In the genomic region with DNA sequence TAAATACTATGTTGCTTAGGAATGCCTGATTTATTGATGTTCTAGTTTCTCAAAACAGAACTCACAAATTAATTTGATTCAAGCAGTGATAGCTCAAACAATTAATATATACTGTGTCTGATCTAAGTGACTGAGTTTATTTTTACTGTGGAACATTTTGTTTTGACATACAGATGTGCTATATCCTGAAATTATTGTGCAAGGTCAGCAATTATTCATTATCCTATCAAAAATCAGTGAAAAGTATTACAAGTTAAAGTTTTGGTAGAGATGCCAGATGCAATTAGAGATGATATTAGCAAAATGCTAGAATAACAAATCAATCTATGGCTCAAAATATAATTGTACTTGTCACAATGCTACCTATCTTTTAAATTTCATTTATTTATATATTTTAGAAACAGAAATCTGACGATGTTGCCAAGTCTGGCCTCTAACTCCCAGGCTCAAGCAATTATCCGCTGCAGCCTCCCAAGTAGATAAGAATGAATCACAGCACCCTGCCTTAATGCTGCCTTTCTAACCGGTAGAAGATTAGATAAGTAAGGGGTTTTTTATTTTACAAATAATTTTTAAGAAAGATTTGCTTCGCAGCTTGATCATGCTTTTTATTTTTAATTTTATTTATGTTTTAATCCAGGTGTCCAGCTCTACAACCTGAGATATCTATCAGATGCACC, we compare ENCODE assay signal across 21 cellular contexts.
A peak's percentile ranks its signal among the peaks of the same experiment; 100 is the strongest.
DNase-seq lines count a peak whose midpoint lies in the region; ATAC-seq, FAIRE-seq and TF ChIP-seq lines count a peak whose summit lies in the region.
"Had no signal": no experiment of that assay in that cellular context is flagged by ENCODE, and none has a peak within 500 bp of the region (broad histone marks: within the 10 kb centered on the region; RNA-seq: fewer than 3 reads in every experiment).

No MANE protein-coding gene starts in this region.

- dilution Hi-C loops in IMR-90 (cut with HindIII; ENCODE audit: low sequenced_read_pairs, unreplicated experiment): no loop called here

- no peak overlapping the region for H2AK9ac ChIP-seq in IMR-90 (replicated peaks; ENCODE audit: low read depth, low read length, poor library complexity)

- no peak overlapping the region for H3K18ac ChIP-seq in IMR-90 (ENCODE audit: low read depth, low read length)

- no peak for FAIRE-seq in HepG2 (lab: Jason Lieb, UNC)
- no peak for FAIRE-seq in K562 (lab: Jason Lieb, UNC)
- FAIRE-seq: D721Med, GM12878, GM19239 had no signal

- H3K27ac ChIP-seq in HepG2 (ENCODE audit: extremely low read length, insufficient read depth, low read length) (no peak overlapping the region), right lobe of liver (no peak overlapping the region), IMR-90 (ENCODE audit: insufficient read depth, low read length) (no peak overlapping the region), K562 (ENCODE audit: extremely low read depth, low read depth, low read length) (no peak overlapping the region), neural cell (ENCODE audit: low read length) (peak overlapping the region; percentile 32)
- H3K27ac ChIP-seq: BLaER1 treated with 17β-estradiol and CSF1 and Interleukin-3, amounts not matched to agents 10 nM and 100 nM had no signal

- no peak overlapping the region for H3K9ac ChIP-seq in HepG2 (ENCODE audit: insufficient read depth, low read depth, low read length)
- no peak overlapping the region for H3K9ac ChIP-seq in IMR-90 (ENCODE audit: low read depth, low read length)
- no peak overlapping the region for H3K9ac ChIP-seq in K562 (ENCODE audit: insufficient read depth in 1 of 2, low read depth in 2 of 2, low read length in 2 of 2)
- no peak overlapping the region for H3K9ac ChIP-seq in neural cell (ENCODE audit: low read length)
- H3K9ac ChIP-seq: BLaER1 treated with 17β-estradiol and CSF1 and Interleukin-3, amounts not matched to agents 10 nM and 100 nM had no signal

- no peak overlapping the region for H4K5ac ChIP-seq in IMR-90 (ENCODE audit: low read depth, low read length)

- TF ChIP-seq RAD21 in HepG2 (CRISPR knock-in tag; IDR thresholded peaks at IDR 0.05): no peak
- TF ChIP-seq RAD21 in IMR-90 (IDR thresholded peaks at IDR 0.05; ENCODE audit: low read length): no peak
- no peak for TF ChIP-seq RAD21 in K562 (CRISPR knock-in tag; conservative IDR thresholded peaks at IDR 0.05 in 1 of 2, IDR thresholded peaks at IDR 0.05 in 1 of 2)
- no peak for TF ChIP-seq RAD21 in neural cell (conservative IDR thresholded peaks at IDR 0.05)

- H3K4me2 ChIP-seq in HepG2 (ENCODE audit: low read depth, low read length) (no peak overlapping the region), IMR-90 (ENCODE audit: low read depth, low read length) (no peak overlapping the region), K562 (ENCODE audit: insufficient read depth, low read length) (no peak overlapping the region), neural cell (ENCODE audit: low read length) (peak overlapping the region; percentile 21)
- H3K4me2 ChIP-seq: BLaER1 treated with 17β-estradiol and CSF1 and Interleukin-3, amounts not matched to agents 10 nM and 100 nM had no signal

- CTCF ChIA-PET in HepG2 (lab: Yijun Ruan, JAX; ENCODE audit: low intra/inter-chr PET ratio, low total read pairs) (no interaction called here), IMR-90 (lab: Yijun Ruan, JAX) (no interaction called here), K562 (lab: Yijun Ruan, JAX; ENCODE audit: low intra/inter-chr PET ratio) (no interaction called here)

- no peak overlapping the region for H3K23ac ChIP-seq in IMR-90 (ENCODE audit: low read depth, low read length)

- no peak overlapping the region for H2BK5ac ChIP-seq in IMR-90 (ENCODE audit: low read depth, low read length, poor library complexity, severe bottlenecking)

- H3F3A ChIP-seq in neural cell (ENCODE audit: insufficient read depth, low read length, poor library complexity, severe bottlenecking): no peaks in the 10 kb centered on the region

- no peak for ATAC-seq in HepG2
- ATAC-seq in right lobe of liver: no peak
- no peak for ATAC-seq in IMR-90 (ENCODE audit: low read depth)
- no peak for ATAC-seq in K562
- ATAC-seq in GM19463 (IDR thresholded peaks at IDR 0.05; ENCODE audit: unreplicated experiment): no peak
- ATAC-seq: GM12878 had no signal

- H3K56ac ChIP-seq in IMR-90 (ENCODE audit: extremely low read depth, insufficient read depth, low read length): no peak overlapping the region

- intact Hi-C loops in HepG2 (cut with micrococcal nuclease; ENCODE audit: unreplicated experiment) (no loop called here), right lobe of liver (cut with DNase I) (no loop called here), IMR-90 (cut with micrococcal nuclease) (no loop called here), K562 (cut with micrococcal nuclease) (no loop called here)

- no peak overlapping the region for H2BK120ac ChIP-seq in IMR-90 (ENCODE audit: low read depth, low read length)

- no peak for TF ChIP-seq CTCF in HepG2 (CRISPR knock-in tag; IDR thresholded peaks at IDR 0.05)
- TF ChIP-seq CTCF in right lobe of liver (IDR thresholded peaks at IDR 0.05): no peak
- TF ChIP-seq CTCF in IMR-90 (conservative IDR thresholded peaks at IDR 0.05; ENCODE audit: low read depth, low read length): no peak
- no peak for TF ChIP-seq CTCF in K562 (IDR thresholded peaks at IDR 0.05 in 2 of 3, conservative IDR thresholded peaks at IDR 0.05 in 1 of 3; ENCODE audit: insufficient read depth in 2 of 3, low read depth in 1 of 3, low read length in 3 of 3)
- no peak for TF ChIP-seq CTCF in neural cell (IDR thresholded peaks at IDR 0.05; ENCODE audit: poor library complexity, severe bottlenecking)

- H4K20me1 ChIP-seq in HepG2 (ENCODE audit: insufficient read depth, low read length) (no peaks in the 10 kb centered on the region), IMR-90 (ENCODE audit: insufficient read depth, low read length) (no peaks in the 10 kb centered on the region), K562 (replicated peaks; ENCODE audit: control insufficient read depth, insufficient read depth, low read length) (no peaks in the 10 kb centered on the region), neural cell (ENCODE audit: insufficient read depth) (no peaks in the 10 kb centered on the region)
- H4K20me1 ChIP-seq: BLaER1 treated with 17β-estradiol and CSF1 and Interleukin-3, amounts not matched to agents 10 nM and 100 nM had no signal

- no peaks in the 10 kb centered on the region for H3K9me3 ChIP-seq in HepG2 (ENCODE audit: low read length)
- H3K9me3 ChIP-seq in right lobe of liver: no peaks in the 10 kb centered on the region
- H3K9me3 ChIP-seq in IMR-90 (ENCODE audit: control insufficient read depth, insufficient read depth, low read length): peaks cover 2% of the 10 kb centered on the region; the same call in 1 of the 2 replicates
- H3K9me3 ChIP-seq in K562 (replicated peaks; ENCODE audit: control insufficient read depth, insufficient read depth, low read depth, low read length): no peaks in the 10 kb centered on the region
- H3K9me3 ChIP-seq in neural cell (ENCODE audit: low read length): no peaks in the 10 kb centered on the region
- H3K9me3 ChIP-seq: BLaER1 treated with 17β-estradiol and CSF1 and Interleukin-3, amounts not matched to agents 10 nM and 100 nM had no signal

- TF ChIP-seq POLR2A in HepG2 (IDR thresholded peaks at IDR 0.05; ENCODE audit: insufficient read depth in 1 of 2, low read depth in 2 of 2, low read length in 2 of 2): no peak
- no peak for TF ChIP-seq POLR2A in right lobe of liver (IDR thresholded peaks at IDR 0.05)
- TF ChIP-seq POLR2A in IMR-90 (IDR thresholded peaks at IDR 0.05; ENCODE audit: low read depth, low read length): no peak
- TF ChIP-seq POLR2A in K562 (conservative IDR thresholded peaks at IDR 0.05): no peak

- H4K91ac ChIP-seq in IMR-90 (ENCODE audit: insufficient read depth, low read depth, low read length): no peak overlapping the region

- no peak overlapping the region for H3K4ac ChIP-seq in IMR-90 (ENCODE audit: low read depth, low read length)

- no peak overlapping the region for H2AK5ac ChIP-seq in IMR-90 (ENCODE audit: low read depth, low read length)

- no peak overlapping the region for H4K8ac ChIP-seq in IMR-90 (ENCODE audit: low read depth in 2 of 2, low read length in 2 of 2)

- H3K9me1 ChIP-seq in IMR-90 (ENCODE audit: insufficient read depth, low read length): no peaks in the 10 kb centered on the region
- no peaks in the 10 kb centered on the region for H3K9me1 ChIP-seq in K562 (ENCODE audit: control insufficient read depth, insufficient read depth, low read length)

- H3K4me1 ChIP-seq in HepG2 (ENCODE audit: insufficient read depth, low read length) (no peaks in the 10 kb centered on the region), right lobe of liver (no peaks in the 10 kb centered on the region), IMR-90 (ENCODE audit: control insufficient read depth, insufficient read depth, low read length) (no peaks in the 10 kb centered on the region), K562 (replicated peaks in 1 of 2; ENCODE audit: control insufficient read depth in 2 of 2, insufficient read depth in 2 of 2, low read length in 2 of 2) (no peaks in the 10 kb centered on the region)
- H3K4me1 ChIP-seq: BLaER1 treated with 17β-estradiol and CSF1 and Interleukin-3, amounts not matched to agents 10 nM and 100 nM had no signal

- H3K36me3 ChIP-seq in HepG2 (replicated peaks in 1 of 2; ENCODE audit: control insufficient read depth in 1 of 2, insufficient read depth in 2 of 2, low read length in 2 of 2): no peaks in the 10 kb centered on the region
- H3K36me3 ChIP-seq in right lobe of liver: no peaks in the 10 kb centered on the region
- no peaks in the 10 kb centered on the region for H3K36me3 ChIP-seq in IMR-90 (ENCODE audit: control insufficient read depth, insufficient read depth, low read length)
- no peaks in the 10 kb centered on the region for H3K36me3 ChIP-seq in K562 (ENCODE audit: control insufficient read depth, insufficient read depth, low read length)
- no peaks in the 10 kb centered on the region for H3K36me3 ChIP-seq in neural cell (ENCODE audit: insufficient read depth, low read length)
- H3K36me3 ChIP-seq: BLaER1 treated with 17β-estradiol and CSF1 and Interleukin-3, amounts not matched to agents 10 nM and 100 nM had no signal

- BruUV-seq in HepG2 (replicated peaks; lab: Mats Ljungman, UMichigan): no TSS peak
- BruUV-seq in IMR-90 (replicated peaks; lab: Mats Ljungman, UMichigan): no TSS peak
- no TSS peak for BruUV-seq in K562 (replicated peaks; lab: Mats Ljungman, UMichigan)

- H3K79me1 ChIP-seq in IMR-90 (ENCODE audit: low read depth in 1 of 2, low read length in 2 of 2): no peaks in the 10 kb centered on the region

- H3K14ac ChIP-seq in IMR-90 (replicated peaks; ENCODE audit: low read depth, low read length): no peak overlapping the region

- in situ Hi-C loops in HepG2 (cut with HindIII; ENCODE audit: extremely low pct_ligation_motif_present, low pct_unique_long_range_greater_than_20kb): no loop called here
- in situ Hi-C loops in IMR-90 (cut with MboI; ENCODE audit: low sequenced_read_pairs): no loop called here
- in situ Hi-C loops in K562 (cut with MboI): no loop called here

- H3K27me3 ChIP-seq in HepG2 (ENCODE audit: control insufficient read depth in 1 of 2, insufficient read depth in 2 of 2, low read length in 2 of 2) (no peaks in the 10 kb centered on the region), right lobe of liver (no peaks in the 10 kb centered on the region), IMR-90 (ENCODE audit: control insufficient read depth, insufficient read depth, low read length) (no peaks in the 10 kb centered on the region), K562 (ENCODE audit: control insufficient read depth in 2 of 2, insufficient read depth in 2 of 2, low read length in 2 of 2) (no peaks in the 10 kb centered on the region), neural cell (ENCODE audit: insufficient read depth, low read depth, low read length) (no peaks in the 10 kb centered on the region)
- H3K27me3 ChIP-seq: BLaER1 treated with 17β-estradiol and CSF1 and Interleukin-3, amounts not matched to agents 10 nM and 100 nM had no signal

- H3K79me2 ChIP-seq in HepG2 (ENCODE audit: insufficient read depth, low read length): no peaks in the 10 kb centered on the region
- H3K79me2 ChIP-seq in K562 (ENCODE audit: control insufficient read depth, insufficient read depth, low read length): no peaks in the 10 kb centered on the region
- H3K79me2 ChIP-seq in neural cell (replicated peaks; ENCODE audit: insufficient read depth, low read length): no peaks in the 10 kb centered on the region

- no peak overlapping the region for H2BK15ac ChIP-seq in IMR-90 (ENCODE audit: low read depth, low read length)

- WGBS in HepG2 (ENCODE audit: low lambda C conversion rate): 14% methylated on average over 4 of the region's 4 CpGs
- 40% methylated on average over 4 of the region's 4 CpGs for WGBS in right lobe of liver (ENCODE audit: insufficient coverage, low coverage, low lambda C conversion rate, missing lambda C conversion rate)
- WGBS in IMR-90 (ENCODE audit: extremely low coverage in 2 of 2, insufficient read length in 1 of 2), 2 experiments: no CpG with 5 or more reads among the region's 4 CpGs
- WGBS in K562 (ENCODE audit: insufficient coverage, low coverage, missing lambda C conversion rate): 4% methylated on average over 4 of the region's 4 CpGs

- H3K9me2 ChIP-seq in neural cell (ENCODE audit: insufficient read depth, low read length): no peaks in the 10 kb centered on the region

- DNase-seq in HepG2 (ENCODE audit: low spot score): no peak
- no peak for DNase-seq in right lobe of liver
- DNase-seq in IMR-90: no peak
- no peak for DNase-seq in K562 (ENCODE audit: extremely low read depth in 1 of 4, low spot score in 3 of 4)
- no peak for DNase-seq in NCI-H1436 (lab: John Stamatoyannopoulos, UW)
- no peak for DNase-seq in NCI-H510A treated with DMSO at 0.1 percent for 48 hours (lab: John Stamatoyannopoulos, UW)
- DNase-seq: CD4-positive, alpha-beta T cell; CD8-positive, alpha-beta memory T cell; DMS 273 treated with DMSO at 0.1 percent for 48 hours; DMS79; EL; GDM1; GOT3; H7; HCEC 1CT had no signal

- H2AFZ ChIP-seq in HepG2 (ENCODE audit: low read length) (no peak overlapping the region), IMR-90 (replicated peaks; ENCODE audit: low read length, poor library complexity) (no peak overlapping the region), K562 (ENCODE audit: low read depth, low read length) (no peak overlapping the region), neural cell (ENCODE audit: low read depth, low read length) (no peak overlapping the region)

- POLR2A ChIA-PET in HepG2 (lab: Yijun Ruan, JAX): no interaction called here
- POLR2A ChIA-PET in IMR-90 (lab: Charles Lee; ENCODE audit: unreplicated experiment): no interaction called here
- POLR2A ChIA-PET in K562 (lab: Yijun Ruan, JAX): no interaction called here

- TF ChIP-seq EP300 in HepG2 (IDR thresholded peaks at IDR 0.05; ENCODE audit: low read depth in 2 of 2, low read length in 2 of 2): no peak
- no peak for TF ChIP-seq EP300 in HepG2 (CRISPR knock-in tag; IDR thresholded peaks at IDR 0.05; ENCODE audit: borderline replicate concordance)
- no peak for TF ChIP-seq EP300 in K562 (IDR thresholded peaks at IDR 0.05; ENCODE audit: low read length)
- no peak for TF ChIP-seq EP300 in neural cell (conservative IDR thresholded peaks at IDR 0.05; ENCODE audit: poor library complexity, severe bottlenecking)

- H2BK20ac ChIP-seq in IMR-90 (ENCODE audit: low read depth, low read length): no peak overlapping the region

- no peak overlapping the region for H3K4me3 ChIP-seq in HepG2 (replicated peaks in 1 of 3; ENCODE audit: insufficient read depth in 1 of 3, low read depth in 2 of 3, low read length in 3 of 3)
- no peak overlapping the region for H3K4me3 ChIP-seq in right lobe of liver
- H3K4me3 ChIP-seq in IMR-90 (ENCODE audit: insufficient read depth, low read depth, low read length): no peak overlapping the region
- no peak overlapping the region for H3K4me3 ChIP-seq in K562
- no peak overlapping the region for H3K4me3 ChIP-seq in neural cell (ENCODE audit: low read length)
- H3K4me3 ChIP-seq: BLaER1 treated with 17β-estradiol and CSF1 and Interleukin-3, amounts not matched to agents 10 nM and 100 nM; GM12878 had no signal

Comparison
In these comparisons a context has a peak if more than half of its experiments do, and no peak if none do; other contexts are left out.
1. Of the 241 proteins assayed by ChIP-seq in both HepG2 and K562: peak only in HepG2: none; only in K562: MAFG; in both: MAFF and MAFK; in neither: 238.